1 cellular context compared by ENCODE assay signal in the genomic region with DNA sequence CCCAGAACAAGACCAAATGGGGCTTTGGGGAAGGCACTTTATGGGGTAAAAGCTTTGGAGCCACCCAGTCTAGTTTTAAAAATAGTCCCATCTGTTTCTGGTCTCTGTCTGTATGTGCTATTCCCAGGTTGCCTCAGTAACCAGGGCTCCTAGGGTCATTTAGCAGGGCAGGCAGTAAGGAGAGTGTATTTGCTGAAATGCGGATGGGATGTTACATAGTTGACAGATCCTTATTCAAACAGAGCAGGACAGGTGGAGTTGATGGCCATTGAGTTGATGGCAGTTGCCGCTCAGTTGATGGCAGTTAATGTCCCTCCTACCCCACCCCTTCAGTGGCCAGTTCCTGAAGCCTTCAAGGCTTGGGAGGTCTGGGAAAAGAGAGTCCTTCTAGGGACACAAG.
A peak's percentile ranks its signal among the peaks of the same experiment; 100 is the strongest.
TF ChIP-seq lines count a peak whose summit lies in the region.

No MANE protein-coding gene starts in this region.

TF ChIP-seq in HepG2, 621 proteins besides CTCF, POLR2A, EP300 and RAD21 (continued from another document and continues in another):
- TF ChIP-seq, protein P1, sequence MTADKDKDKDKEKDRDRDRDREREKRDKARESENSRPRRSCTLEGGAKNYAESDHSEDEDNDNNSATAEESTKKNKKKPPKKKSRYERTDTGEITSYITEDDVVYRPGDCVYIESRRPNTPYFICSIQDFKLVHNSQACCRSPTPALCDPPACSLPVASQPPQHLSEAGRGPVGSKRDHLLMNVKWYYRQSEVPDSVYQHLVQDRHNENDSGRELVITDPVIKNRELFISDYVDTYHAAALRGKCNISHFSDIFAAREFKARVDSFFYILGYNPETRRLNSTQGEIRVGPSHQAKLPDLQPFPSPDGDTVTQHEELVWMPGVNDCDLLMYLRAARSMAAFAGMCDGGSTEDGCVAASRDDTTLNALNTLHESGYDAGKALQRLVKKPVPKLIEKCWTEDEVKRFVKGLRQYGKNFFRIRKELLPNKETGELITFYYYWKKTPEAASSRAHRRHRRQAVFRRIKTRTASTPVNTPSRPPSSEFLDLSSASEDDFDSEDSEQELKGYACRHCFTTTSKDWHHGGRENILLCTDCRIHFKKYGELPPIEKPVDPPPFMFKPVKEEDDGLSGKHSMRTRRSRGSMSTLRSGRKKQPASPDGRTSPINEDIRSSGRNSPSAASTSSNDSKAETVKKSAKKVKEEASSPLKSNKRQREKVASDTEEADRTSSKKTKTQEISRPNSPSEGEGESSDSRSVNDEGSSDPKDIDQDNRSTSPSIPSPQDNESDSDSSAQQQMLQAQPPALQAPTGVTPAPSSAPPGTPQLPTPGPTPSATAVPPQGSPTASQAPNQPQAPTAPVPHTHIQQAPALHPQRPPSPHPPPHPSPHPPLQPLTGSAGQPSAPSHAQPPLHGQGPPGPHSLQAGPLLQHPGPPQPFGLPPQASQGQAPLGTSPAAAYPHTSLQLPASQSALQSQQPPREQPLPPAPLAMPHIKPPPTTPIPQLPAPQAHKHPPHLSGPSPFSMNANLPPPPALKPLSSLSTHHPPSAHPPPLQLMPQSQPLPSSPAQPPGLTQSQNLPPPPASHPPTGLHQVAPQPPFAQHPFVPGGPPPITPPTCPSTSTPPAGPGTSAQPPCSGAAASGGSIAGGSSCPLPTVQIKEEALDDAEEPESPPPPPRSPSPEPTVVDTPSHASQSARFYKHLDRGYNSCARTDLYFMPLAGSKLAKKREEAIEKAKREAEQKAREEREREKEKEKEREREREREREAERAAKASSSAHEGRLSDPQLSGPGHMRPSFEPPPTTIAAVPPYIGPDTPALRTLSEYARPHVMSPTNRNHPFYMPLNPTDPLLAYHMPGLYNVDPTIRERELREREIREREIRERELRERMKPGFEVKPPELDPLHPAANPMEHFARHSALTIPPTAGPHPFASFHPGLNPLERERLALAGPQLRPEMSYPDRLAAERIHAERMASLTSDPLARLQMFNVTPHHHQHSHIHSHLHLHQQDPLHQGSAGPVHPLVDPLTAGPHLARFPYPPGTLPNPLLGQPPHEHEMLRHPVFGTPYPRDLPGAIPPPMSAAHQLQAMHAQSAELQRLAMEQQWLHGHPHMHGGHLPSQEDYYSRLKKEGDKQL (CRISPR knock-in tag; IDR thresholded peaks at IDR 0.05; ENCODE audit: low read depth): no peak
- TF ChIP-seq ZNF296 (CRISPR knock-in tag; conservative IDR thresholded peaks at IDR 0.05) (no peak), ZNF788 (CRISPR knock-in tag; IDR thresholded peaks at IDR 0.05; ENCODE audit: borderline replicate concordance) (no peak), GABPB1 (CRISPR knock-in tag; IDR thresholded peaks at IDR 0.05) (no peak), ELF4 (CRISPR knock-in tag; IDR thresholded peaks at IDR 0.05; ENCODE audit: borderline replicate concordance) (no peak), TEAD3 (CRISPR knock-in tag; optimal IDR thresholded peaks at IDR 0.05; ENCODE audit: borderline replicate concordance) (peak; percentile 25), ZNF616 (CRISPR knock-in tag; IDR thresholded peaks at IDR 0.05; ENCODE audit: low read depth) (no peak), ZNF20 (CRISPR knock-in tag; IDR thresholded peaks at IDR 0.05) (no peak), PRMT3 (CRISPR knock-in tag; IDR thresholded peaks at IDR 0.05; ENCODE audit: borderline replicate concordance, low read depth) (no peak), ZNF644 (CRISPR knock-in tag; IDR thresholded peaks at IDR 0.05; ENCODE audit: low read depth) (0 out of 2 replicates have a peak, but pooled peaks have one; percentile 40), FOXA1 (IDR thresholded peaks at IDR 0.05) (no peak), FOXA1 (CRISPR knock-in tag; IDR thresholded peaks at IDR 0.05) (peak; percentile 55; the same call in 1 of the 2 replicates), BORCS8-MEF2B (CRISPR knock-in tag; IDR thresholded peaks at IDR 0.05) (no peak), KLF6 (CRISPR knock-in tag; IDR thresholded peaks at IDR 0.05) (no peak), ZBTB3 (CRISPR knock-in tag; IDR thresholded peaks at IDR 0.05; ENCODE audit: borderline replicate concordance, low read depth) (no peak), ZBTB38 (CRISPR knock-in tag; IDR thresholded peaks at IDR 0.05) (no peak), PCBP2 (optimal IDR thresholded peaks at IDR 0.05; ENCODE audit: low read depth, low read length, poor library complexity, severe bottlenecking) (no peak), MTF1 (CRISPR knock-in tag; IDR thresholded peaks at IDR 0.05) (no peak), SP4 (CRISPR knock-in tag; IDR thresholded peaks at IDR 0.05) (no peak), SAP130 (CRISPR knock-in tag; IDR thresholded peaks at IDR 0.05; ENCODE audit: low read depth) (peak; percentile 43; the same call in 1 of the 2 replicates), ATAD3A (CRISPR knock-in tag; IDR thresholded peaks at IDR 0.05) (no peak)
- TF ChIP-seq, protein P2, sequence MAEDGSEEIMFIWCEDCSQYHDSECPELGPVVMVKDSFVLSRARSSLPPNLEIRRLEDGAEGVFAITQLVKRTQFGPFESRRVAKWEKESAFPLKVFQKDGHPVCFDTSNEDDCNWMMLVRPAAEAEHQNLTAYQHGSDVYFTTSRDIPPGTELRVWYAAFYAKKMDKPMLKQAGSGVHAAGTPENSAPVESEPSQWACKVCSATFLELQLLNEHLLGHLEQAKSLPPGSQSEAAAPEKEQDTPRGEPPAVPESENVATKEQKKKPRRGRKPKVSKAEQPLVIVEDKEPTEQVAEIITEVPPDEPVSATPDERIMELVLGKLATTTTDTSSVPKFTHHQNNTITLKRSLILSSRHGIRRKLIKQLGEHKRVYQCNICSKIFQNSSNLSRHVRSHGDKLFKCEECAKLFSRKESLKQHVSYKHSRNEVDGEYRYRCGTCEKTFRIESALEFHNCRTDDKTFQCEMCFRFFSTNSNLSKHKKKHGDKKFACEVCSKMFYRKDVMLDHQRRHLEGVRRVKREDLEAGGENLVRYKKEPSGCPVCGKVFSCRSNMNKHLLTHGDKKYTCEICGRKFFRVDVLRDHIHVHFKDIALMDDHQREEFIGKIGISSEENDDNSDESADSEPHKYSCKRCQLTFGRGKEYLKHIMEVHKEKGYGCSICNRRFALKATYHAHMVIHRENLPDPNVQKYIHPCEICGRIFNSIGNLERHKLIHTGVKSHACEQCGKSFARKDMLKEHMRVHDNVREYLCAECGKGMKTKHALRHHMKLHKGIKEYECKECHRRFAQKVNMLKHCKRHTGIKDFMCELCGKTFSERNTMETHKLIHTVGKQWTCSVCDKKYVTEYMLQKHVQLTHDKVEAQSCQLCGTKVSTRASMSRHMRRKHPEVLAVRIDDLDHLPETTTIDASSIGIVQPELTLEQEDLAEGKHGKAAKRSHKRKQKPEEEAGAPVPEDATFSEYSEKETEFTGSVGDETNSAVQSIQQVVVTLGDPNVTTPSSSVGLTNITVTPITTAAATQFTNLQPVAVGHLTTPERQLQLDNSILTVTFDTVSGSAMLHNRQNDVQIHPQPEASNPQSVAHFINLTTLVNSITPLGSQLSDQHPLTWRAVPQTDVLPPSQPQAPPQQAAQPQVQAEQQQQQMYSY (CRISPR knock-in tag; IDR thresholded peaks at IDR 0.05): peak; percentile 72; the same call in 1 of the 2 replicates
- TF ChIP-seq, protein P3, sequence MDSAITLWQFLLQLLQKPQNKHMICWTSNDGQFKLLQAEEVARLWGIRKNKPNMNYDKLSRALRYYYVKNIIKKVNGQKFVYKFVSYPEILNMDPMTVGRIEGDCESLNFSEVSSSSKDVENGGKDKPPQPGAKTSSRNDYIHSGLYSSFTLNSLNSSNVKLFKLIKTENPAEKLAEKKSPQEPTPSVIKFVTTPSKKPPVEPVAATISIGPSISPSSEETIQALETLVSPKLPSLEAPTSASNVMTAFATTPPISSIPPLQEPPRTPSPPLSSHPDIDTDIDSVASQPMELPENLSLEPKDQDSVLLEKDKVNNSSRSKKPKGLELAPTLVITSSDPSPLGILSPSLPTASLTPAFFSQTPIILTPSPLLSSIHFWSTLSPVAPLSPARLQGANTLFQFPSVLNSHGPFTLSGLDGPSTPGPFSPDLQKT (CRISPR knock-in tag; IDR thresholded peaks at IDR 0.05; ENCODE audit: borderline replicate concordance): no peak
- TF ChIP-seq, protein P4, sequence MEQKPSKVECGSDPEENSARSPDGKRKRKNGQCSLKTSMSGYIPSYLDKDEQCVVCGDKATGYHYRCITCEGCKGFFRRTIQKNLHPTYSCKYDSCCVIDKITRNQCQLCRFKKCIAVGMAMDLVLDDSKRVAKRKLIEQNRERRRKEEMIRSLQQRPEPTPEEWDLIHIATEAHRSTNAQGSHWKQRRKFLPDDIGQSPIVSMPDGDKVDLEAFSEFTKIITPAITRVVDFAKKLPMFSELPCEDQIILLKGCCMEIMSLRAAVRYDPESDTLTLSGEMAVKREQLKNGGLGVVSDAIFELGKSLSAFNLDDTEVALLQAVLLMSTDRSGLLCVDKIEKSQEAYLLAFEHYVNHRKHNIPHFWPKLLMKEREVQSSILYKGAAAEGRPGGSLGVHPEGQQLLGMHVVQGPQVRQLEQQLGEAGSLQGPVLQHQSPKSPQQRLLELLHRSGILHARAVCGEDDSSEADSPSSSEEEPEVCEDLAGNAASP (CRISPR knock-in tag; IDR thresholded peaks at IDR 0.05; ENCODE audit: borderline replicate concordance): peak; percentile 59; the same call in 1 of the 2 replicates
- TF ChIP-seq, protein P5, sequence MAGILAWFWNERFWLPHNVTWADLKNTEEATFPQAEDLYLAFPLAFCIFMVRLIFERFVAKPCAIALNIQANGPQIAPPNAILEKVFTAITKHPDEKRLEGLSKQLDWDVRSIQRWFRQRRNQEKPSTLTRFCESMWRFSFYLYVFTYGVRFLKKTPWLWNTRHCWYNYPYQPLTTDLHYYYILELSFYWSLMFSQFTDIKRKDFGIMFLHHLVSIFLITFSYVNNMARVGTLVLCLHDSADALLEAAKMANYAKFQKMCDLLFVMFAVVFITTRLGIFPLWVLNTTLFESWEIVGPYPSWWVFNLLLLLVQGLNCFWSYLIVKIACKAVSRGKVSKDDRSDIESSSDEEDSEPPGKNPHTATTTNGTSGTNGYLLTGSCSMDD (CRISPR knock-in tag; IDR thresholded peaks at IDR 0.05): no peak
- TF ChIP-seq, protein P6, sequence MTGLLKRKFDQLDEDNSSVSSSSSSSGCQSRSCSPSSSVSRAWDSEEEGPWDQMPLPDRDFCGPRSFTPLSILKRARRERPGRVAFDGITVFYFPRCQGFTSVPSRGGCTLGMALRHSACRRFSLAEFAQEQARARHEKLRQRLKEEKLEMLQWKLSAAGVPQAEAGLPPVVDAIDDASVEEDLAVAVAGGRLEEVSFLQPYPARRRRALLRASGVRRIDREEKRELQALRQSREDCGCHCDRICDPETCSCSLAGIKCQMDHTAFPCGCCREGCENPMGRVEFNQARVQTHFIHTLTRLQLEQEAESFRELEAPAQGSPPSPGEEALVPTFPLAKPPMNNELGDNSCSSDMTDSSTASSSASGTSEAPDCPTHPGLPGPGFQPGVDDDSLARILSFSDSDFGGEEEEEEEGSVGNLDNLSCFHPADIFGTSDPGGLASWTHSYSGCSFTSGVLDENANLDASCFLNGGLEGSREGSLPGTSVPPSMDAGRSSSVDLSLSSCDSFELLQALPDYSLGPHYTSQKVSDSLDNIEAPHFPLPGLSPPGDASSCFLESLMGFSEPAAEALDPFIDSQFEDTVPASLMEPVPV (CRISPR knock-in tag; IDR thresholded peaks at IDR 0.05): no peak
- TF ChIP-seq, protein P7, sequence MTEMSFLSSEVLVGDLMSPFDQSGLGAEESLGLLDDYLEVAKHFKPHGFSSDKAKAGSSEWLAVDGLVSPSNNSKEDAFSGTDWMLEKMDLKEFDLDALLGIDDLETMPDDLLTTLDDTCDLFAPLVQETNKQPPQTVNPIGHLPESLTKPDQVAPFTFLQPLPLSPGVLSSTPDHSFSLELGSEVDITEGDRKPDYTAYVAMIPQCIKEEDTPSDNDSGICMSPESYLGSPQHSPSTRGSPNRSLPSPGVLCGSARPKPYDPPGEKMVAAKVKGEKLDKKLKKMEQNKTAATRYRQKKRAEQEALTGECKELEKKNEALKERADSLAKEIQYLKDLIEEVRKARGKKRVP (CRISPR knock-in tag; IDR thresholded peaks at IDR 0.05): no peak
- TF ChIP-seq, protein P8, sequence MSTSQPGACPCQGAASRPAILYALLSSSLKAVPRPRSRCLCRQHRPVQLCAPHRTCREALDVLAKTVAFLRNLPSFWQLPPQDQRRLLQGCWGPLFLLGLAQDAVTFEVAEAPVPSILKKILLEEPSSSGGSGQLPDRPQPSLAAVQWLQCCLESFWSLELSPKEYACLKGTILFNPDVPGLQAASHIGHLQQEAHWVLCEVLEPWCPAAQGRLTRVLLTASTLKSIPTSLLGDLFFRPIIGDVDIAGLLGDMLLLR (CRISPR knock-in tag; IDR thresholded peaks at IDR 0.05): no peak
- TF ChIP-seq, protein P9, sequence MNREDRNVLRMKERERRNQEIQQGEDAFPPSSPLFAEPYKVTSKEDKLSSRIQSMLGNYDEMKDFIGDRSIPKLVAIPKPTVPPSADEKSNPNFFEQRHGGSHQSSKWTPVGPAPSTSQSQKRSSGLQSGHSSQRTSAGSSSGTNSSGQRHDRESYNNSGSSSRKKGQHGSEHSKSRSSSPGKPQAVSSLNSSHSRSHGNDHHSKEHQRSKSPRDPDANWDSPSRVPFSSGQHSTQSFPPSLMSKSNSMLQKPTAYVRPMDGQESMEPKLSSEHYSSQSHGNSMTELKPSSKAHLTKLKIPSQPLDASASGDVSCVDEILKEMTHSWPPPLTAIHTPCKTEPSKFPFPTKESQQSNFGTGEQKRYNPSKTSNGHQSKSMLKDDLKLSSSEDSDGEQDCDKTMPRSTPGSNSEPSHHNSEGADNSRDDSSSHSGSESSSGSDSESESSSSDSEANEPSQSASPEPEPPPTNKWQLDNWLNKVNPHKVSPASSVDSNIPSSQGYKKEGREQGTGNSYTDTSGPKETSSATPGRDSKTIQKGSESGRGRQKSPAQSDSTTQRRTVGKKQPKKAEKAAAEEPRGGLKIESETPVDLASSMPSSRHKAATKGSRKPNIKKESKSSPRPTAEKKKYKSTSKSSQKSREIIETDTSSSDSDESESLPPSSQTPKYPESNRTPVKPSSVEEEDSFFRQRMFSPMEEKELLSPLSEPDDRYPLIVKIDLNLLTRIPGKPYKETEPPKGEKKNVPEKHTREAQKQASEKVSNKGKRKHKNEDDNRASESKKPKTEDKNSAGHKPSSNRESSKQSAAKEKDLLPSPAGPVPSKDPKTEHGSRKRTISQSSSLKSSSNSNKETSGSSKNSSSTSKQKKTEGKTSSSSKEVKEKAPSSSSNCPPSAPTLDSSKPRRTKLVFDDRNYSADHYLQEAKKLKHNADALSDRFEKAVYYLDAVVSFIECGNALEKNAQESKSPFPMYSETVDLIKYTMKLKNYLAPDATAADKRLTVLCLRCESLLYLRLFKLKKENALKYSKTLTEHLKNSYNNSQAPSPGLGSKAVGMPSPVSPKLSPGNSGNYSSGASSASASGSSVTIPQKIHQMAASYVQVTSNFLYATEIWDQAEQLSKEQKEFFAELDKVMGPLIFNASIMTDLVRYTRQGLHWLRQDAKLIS (CRISPR knock-in tag; IDR thresholded peaks at IDR 0.05): no peak
- TF ChIP-seq, protein P10, sequence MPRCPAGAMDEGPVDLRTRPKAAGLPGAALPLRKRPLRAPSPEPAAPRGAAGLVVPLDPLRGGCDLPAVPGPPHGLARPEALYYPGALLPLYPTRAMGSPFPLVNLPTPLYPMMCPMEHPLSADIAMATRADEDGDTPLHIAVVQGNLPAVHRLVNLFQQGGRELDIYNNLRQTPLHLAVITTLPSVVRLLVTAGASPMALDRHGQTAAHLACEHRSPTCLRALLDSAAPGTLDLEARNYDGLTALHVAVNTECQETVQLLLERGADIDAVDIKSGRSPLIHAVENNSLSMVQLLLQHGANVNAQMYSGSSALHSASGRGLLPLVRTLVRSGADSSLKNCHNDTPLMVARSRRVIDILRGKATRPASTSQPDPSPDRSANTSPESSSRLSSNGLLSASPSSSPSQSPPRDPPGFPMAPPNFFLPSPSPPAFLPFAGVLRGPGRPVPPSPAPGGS (CRISPR knock-in tag; IDR thresholded peaks at IDR 0.05): no peak
